ENCODE assay signal across 1 cellular context in genomic region chr17:66200685-66201092, GRCh38.
TF ChIP-seq lines count a peak whose summit lies in the region.

No MANE protein-coding gene starts in this region.

TF ChIP-seq in HepG2, 621 proteins besides CTCF, POLR2A, EP300 and RAD21 (continued from another document and continues in another):
- TF ChIP-seq BCLAF1 (IDR thresholded peaks at IDR 0.05): no peak
- TF ChIP-seq MYNN (CRISPR knock-in tag; IDR thresholded peaks at IDR 0.05; ENCODE audit: low read depth): no peak
- no peak for TF ChIP-seq CCAR2 (optimal IDR thresholded peaks at IDR 0.05; ENCODE audit: low read depth, low read length)
- no peak for TF ChIP-seq TRIM24 (CRISPR knock-in tag; IDR thresholded peaks at IDR 0.05)
- no peak for TF ChIP-seq PLSCR1 (CRISPR knock-in tag; IDR thresholded peaks at IDR 0.05; ENCODE audit: borderline replicate concordance)
- TF ChIP-seq FUBP1 (CRISPR knock-in tag; IDR thresholded peaks at IDR 0.05; ENCODE audit: borderline replicate concordance): peak; percentile 67; the same call in 1 of the 2 replicates
- TF ChIP-seq ZSCAN20 (CRISPR knock-in tag; IDR thresholded peaks at IDR 0.05; ENCODE audit: borderline replicate concordance): no peak
- TF ChIP-seq NFIC (IDR thresholded peaks at IDR 0.05; ENCODE audit: low read length): no peak
- peak; percentile 15; the same call in 1 of the 2 replicates for TF ChIP-seq BCL6 (CRISPR knock-in tag; IDR thresholded peaks at IDR 0.05)
- no peak for TF ChIP-seq YY1 (IDR thresholded peaks at IDR 0.05; ENCODE audit: insufficient read depth, insufficient replicate concordance, low read depth, low read length)
- TF ChIP-seq DMTF1 (CRISPR knock-in tag; IDR thresholded peaks at IDR 0.05): no peak
- no peak for TF ChIP-seq ZNF839 (CRISPR knock-in tag; IDR thresholded peaks at IDR 0.05; ENCODE audit: borderline replicate concordance)
- TF ChIP-seq MLX (CRISPR knock-in tag; IDR thresholded peaks at IDR 0.05): peak; percentile 70
- TF ChIP-seq NBN (conservative IDR thresholded peaks at IDR 0.05): peak; percentile 76; the same call in 1 of the 2 replicates
- peak; percentile 98 for TF ChIP-seq STAG1 (CRISPR knock-in tag; IDR thresholded peaks at IDR 0.05)
- TF ChIP-seq THAP7 (CRISPR knock-in tag; IDR thresholded peaks at IDR 0.05): no peak
- TF ChIP-seq FOXA1 (IDR thresholded peaks at IDR 0.05): 0 out of 2 replicates have a peak, but pooled peaks have one; percentile 65
- peak; percentile 77 for TF ChIP-seq FOXA1 (CRISPR knock-in tag; IDR thresholded peaks at IDR 0.05)
- no peak for TF ChIP-seq SATB2 (CRISPR knock-in tag; IDR thresholded peaks at IDR 0.05)
- no peak for TF ChIP-seq FOXO4 (CRISPR knock-in tag; conservative IDR thresholded peaks at IDR 0.05)
- no peak for TF ChIP-seq ZNF138 (CRISPR knock-in tag; IDR thresholded peaks at IDR 0.05; ENCODE audit: low read depth)
- peak; percentile 77; the same call in 1 of the 2 replicates for TF ChIP-seq SSRP1 (CRISPR knock-in tag; IDR thresholded peaks at IDR 0.05)
- TF ChIP-seq ZGPAT (CRISPR knock-in tag; IDR thresholded peaks at IDR 0.05): 0 out of 2 replicates have a peak, but pooled peaks have one; percentile 20
- TF ChIP-seq JUN (CRISPR knock-in tag; IDR thresholded peaks at IDR 0.05): no peak
- TF ChIP-seq POLR2AphosphoS5 (IDR thresholded peaks at IDR 0.05; ENCODE audit: low read depth, low read length): no peak
- TF ChIP-seq ZNF3 (CRISPR knock-in tag; IDR thresholded peaks at IDR 0.05): no peak
- 0 out of 2 replicates have a peak, but pooled peaks have one; percentile 40 for TF ChIP-seq KAT7 (CRISPR knock-in tag; IDR thresholded peaks at IDR 0.05; ENCODE audit: borderline replicate concordance)
- TF ChIP-seq ZBTB21 (CRISPR knock-in tag; IDR thresholded peaks at IDR 0.05): no peak
- peak; percentile 56; the same call in 1 of the 2 replicates for TF ChIP-seq KMT2A (CRISPR knock-in tag; IDR thresholded peaks at IDR 0.05)
- no peak for TF ChIP-seq NCOR1 (IDR thresholded peaks at IDR 0.05; ENCODE audit: borderline replicate concordance, low read length)
- no peak for TF ChIP-seq ZNF251 (CRISPR knock-in tag; IDR thresholded peaks at IDR 0.05)
- TF ChIP-seq TBP (CRISPR knock-in tag; IDR thresholded peaks at IDR 0.05): no peak
- peak; percentile 69; the same call in 1 of the 2 replicates for TF ChIP-seq ARID3A (IDR thresholded peaks at IDR 0.05; ENCODE audit: low read depth, low read length)
- TF ChIP-seq MEF2D (CRISPR knock-in tag; IDR thresholded peaks at IDR 0.05): no peak
- TF ChIP-seq ZMYM2 (CRISPR knock-in tag; IDR thresholded peaks at IDR 0.05): no peak
- TF ChIP-seq TFDP1 (CRISPR knock-in tag; IDR thresholded peaks at IDR 0.05; ENCODE audit: borderline replicate concordance): peak; percentile 49; the same call in 1 of the 2 replicates
- TF ChIP-seq ZBTB25 (CRISPR knock-in tag; IDR thresholded peaks at IDR 0.05): peak; percentile 81
- TF ChIP-seq SRY (CRISPR knock-in tag; IDR thresholded peaks at IDR 0.05): no peak
- no peak for TF ChIP-seq NFE2 (CRISPR knock-in tag; IDR thresholded peaks at IDR 0.05)
- TF ChIP-seq ZNF512B (CRISPR knock-in tag; IDR thresholded peaks at IDR 0.05; ENCODE audit: borderline replicate concordance): 0 out of 2 replicates have a peak, but pooled peaks have one; percentile 13
- TF ChIP-seq RBM22 (optimal IDR thresholded peaks at IDR 0.05; ENCODE audit: low read length): no peak
- TF ChIP-seq ZNF841 (CRISPR knock-in tag; IDR thresholded peaks at IDR 0.05; ENCODE audit: borderline replicate concordance): no peak
- no peak for TF ChIP-seq ZNF431 (CRISPR knock-in tag; IDR thresholded peaks at IDR 0.05; ENCODE audit: borderline replicate concordance, low read depth)
- no peak for TF ChIP-seq ATF1 (CRISPR knock-in tag; IDR thresholded peaks at IDR 0.05)
